Comparison of ENCODE assay signal across 21 cellular contexts in genomic region chr16:46918400-46918799, GRCh38. TPM values are rescaled to one million over a fixed set of nuclear protein-coding genes. Genes with fewer than 3 reads are reported as not detected.
A peak's percentile ranks its signal among the peaks of the same experiment; 100 is the strongest.
DNase-seq lines count a peak whose midpoint lies in the region; ATAC-seq, FAIRE-seq and TF ChIP-seq lines count a peak whose summit lies in the region.
"Had no signal": no experiment of that assay in that cellular context is flagged by ENCODE, and none has a peak within 500 bp of the region (broad histone marks: within the 10 kb centered on the region; RNA-seq: fewer than 3 reads in every experiment).

No MANE protein-coding gene starts in this region.

- no peak for ATAC-seq in Right ventricle myocardium superior (ENCODE audit: poor library complexity)
- peak in 1 of 4 donors; percentile 1 for ATAC-seq in pancreas

- peaks cover 24% of the 10 kb centered on the region for H3K36me3 ChIP-seq in cardiac muscle cell
- H3K36me3 ChIP-seq in ectodermal cell (ENCODE audit: control insufficient read depth, insufficient read depth, low read length) = peaks cover 22% of the 10 kb centered on the region
- peaks cover 0 to 33% (median 4%) of the 10 kb centered on the region in 3 donors for H3K36me3 ChIP-seq in pancreas
- H3K36me3 ChIP-seq: adrenal gland had no signal

- no peaks in the 10 kb centered on the region for H3K27me3 ChIP-seq in cardiac muscle cell
- H3K27me3 ChIP-seq in ectodermal cell (ENCODE audit: control insufficient read depth, insufficient read depth, low read length, poor library complexity, severe bottlenecking) = no peaks in the 10 kb centered on the region
- no peaks in the 10 kb centered on the region for H3K27me3 ChIP-seq in pancreas
- H3K27me3 ChIP-seq: adrenal gland, BE2C, tibial artery had no signal

- no peaks in the 10 kb centered on the region for H3K9me3 ChIP-seq in cardiac muscle cell (ENCODE audit: low read depth)
- H3K9me3 ChIP-seq in ectodermal cell (ENCODE audit: control insufficient read depth, low read length) = no peaks in the 10 kb centered on the region
- H3K9me3 ChIP-seq in pancreas = no peaks in the 10 kb centered on the region
- H3K9me3 ChIP-seq: adrenal gland, BE2C, tibial artery had no signal

- no peaks in the 10 kb centered on the region for H3K4me1 ChIP-seq in cardiac muscle cell (ENCODE audit: low read depth)
- no peaks in the 10 kb centered on the region for H3K4me1 ChIP-seq in ectodermal cell (ENCODE audit: control insufficient read depth, insufficient read depth, low read length)
- H3K4me1 ChIP-seq in pancreas = peaks cover 28 to 37% (median 36%) of the 10 kb centered on the region in 3 donors
- H3K4me1 ChIP-seq: tibial artery had no signal

- H3K27ac ChIP-seq in cardiac muscle cell = peak overlapping the region; percentile 21
- peak overlapping the region; percentile 17 for H3K27ac ChIP-seq in ectodermal cell (ENCODE audit: insufficient read depth, low read depth, low read length, poor library complexity, severe bottlenecking)
- H3K27ac ChIP-seq in pancreas = peak overlapping the region; percentile 36 to 67 (median 60)
- H3K27ac ChIP-seq: 22Rv1, adrenal gland, tibial artery had no signal

- FAIRE-seq in pancreas (lab: Jason Lieb, UNC) = no peak
- FAIRE-seq: keratinocyte had no signal

- DNase-seq in cardiac muscle cell (ENCODE audit: low read depth in 1 of 2, low spot score in 1 of 2) (no peak), Right ventricle myocardium superior (no peak), pancreas (no peak), kidney glomerular epithelial cell (lab: John Stamatoyannopoulos, UW) (no peak), anterior cingulate cortex (lab: John Stamatoyannopoulos, UW) (no peak), AG08395 (ENCODE audit: low spot score) (no peak), RPMI8226 (no peak)
- DNase-seq: activated CD4-positive, alpha-beta T cell treated with anti-CD3 and anti-CD28 coated beads, Interleukin-2, amount 50 U/mL, for 4 hours; activated gamma-delta T cell; BE2C; Calu3; foreskin melanocyte; mammary epithelial cell; NCI-H1436; NCI-H526 treated with DMSO at 0.1 percent for 48 hours; stimulated activated naive CD4-positive, alpha-beta T cell; tibial artery had no signal

- WGBS in ectodermal cell, 2 experiments = 94 to 97% methylated on average over 11 of the region's 11 CpGs
- 61 to 62% methylated on average over 11 of the region's 11 CpGs for WGBS in pancreas, 2 donors

- TF ChIP-seq CTCF in cardiac muscle cell (IDR thresholded peaks at IDR 0.05; ENCODE audit: low read depth, low read length) (no peak), pancreas (IDR thresholded peaks at IDR 0.05) (no peak)

- no peak overlapping the region for H3K4me3 ChIP-seq in cardiac muscle cell
- no peak overlapping the region for H3K4me3 ChIP-seq in ectodermal cell (ENCODE audit: insufficient read depth, low read depth, low read length)
- no peak overlapping the region for H3K4me3 ChIP-seq in pancreas
- H3K4me3 ChIP-seq: adrenal gland, tibial artery had no signal

- intact Hi-C loops in Right ventricle myocardium superior (cut with DNase I) (no loop called here), pancreas (cut with DNase I) (no loop called here)

RNA-seq across cellular contexts. Expression of gene GPT2, which starts 34.2 kb away (rescaled TPM):
- 34.4 and 36.6 TPM in 2 replicates for total RNA-seq in cardiac muscle cell
- 28.4 and 35.4 TPM in 2 replicates for polyA plus RNA-seq in cardiac muscle cell
- 22.9 TPM for total RNA-seq in Right ventricle myocardium superior
- 32.8 TPM for polyA plus RNA-seq in ectodermal cell (2013, experiment 1 of 4)
- 36.3 TPM for polyA plus RNA-seq in ectodermal cell (2013, experiment 2 of 4)
- 25.2 TPM for polyA plus RNA-seq in ectodermal cell (2013, experiment 3 of 4)
- 26.3 TPM for polyA plus RNA-seq in ectodermal cell (2013, experiment 4 of 4)
- total RNA-seq in pancreas = 100 to 1,000 TPM in 2 of 6 donors, 10 to 100 TPM in 4; 29.7 to 122 (median 60.5) TPM
- 10 to 100 TPM; 91.8 to 95.6 TPM for polyA plus RNA-seq in pancreas

RNA-seq across cellular contexts. Expression of gene DNAJA2, which starts 55.1 kb away (rescaled TPM):
- total RNA-seq in cardiac muscle cell (56.7 and 66.4 TPM in 2 replicates), Right ventricle myocardium superior (90.0 TPM), pancreas (10 to 100 TPM; 18.7 to 26.6 (median 23.3) TPM)
- polyA plus RNA-seq in cardiac muscle cell (72.5 and 94.0 TPM in 2 replicates), pancreas (10 to 100 TPM; 13.0 to 21.7 TPM)
- 79.3 TPM for polyA plus RNA-seq in ectodermal cell (2013, experiment 1 of 4)
- polyA plus RNA-seq in ectodermal cell (2013, experiment 2 of 4) = 69.3 TPM
- polyA plus RNA-seq in ectodermal cell (2013, experiment 3 of 4) = 53.2 TPM
- polyA plus RNA-seq in ectodermal cell (2013, experiment 4 of 4) = 52.1 TPM
